ENCODE assay signal across 2 cellular contexts in the genomic region with DNA sequence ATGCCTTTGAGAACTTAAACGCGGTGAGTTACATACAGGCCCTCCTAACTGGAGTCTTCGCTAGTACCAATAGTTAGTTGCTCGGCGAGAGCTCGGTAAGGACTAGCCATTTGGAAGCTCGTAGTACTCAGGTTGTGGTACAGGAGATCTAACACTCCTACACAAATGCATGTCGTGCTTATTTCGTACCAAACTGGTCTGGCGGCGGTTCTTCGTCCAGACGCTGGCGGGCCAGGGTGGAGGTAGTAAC.
TF ChIP-seq lines count a peak whose summit lies in the region.

No MANE protein-coding gene starts in this region.

TF ChIP-seq in K562, 482 proteins besides CTCF, POLR2A, EP300 and RAD21 (continues in another document):
- TF ChIP-seq SIRT6 (IDR thresholded peaks at IDR 0.05; ENCODE audit: low read depth, low read length) (no peak), DDX20 (tag; IDR thresholded peaks at IDR 0.05; ENCODE audit: low read depth) (no peak), GATAD2B (IDR thresholded peaks at IDR 0.05; ENCODE audit: borderline replicate concordance) (0 out of 2 replicates have a peak, but pooled peaks have one; percentile 3), NONO (IDR thresholded peaks at IDR 0.05; ENCODE audit: low read depth in 2 of 2, low read length in 1 of 2) (0 out of 4 replicates have a peak, but pooled peaks of 1 of the 2 experiments have one; percentile 1), CSDE1 (IDR thresholded peaks at IDR 0.05) (0 out of 4 replicates have a peak, but pooled peaks of 1 of the 2 experiments have one; percentile 42), HMG20A (CRISPR knock-in tag; conservative IDR thresholded peaks at IDR 0.05) (no peak)
- TF ChIP-seq, protein P1, sequence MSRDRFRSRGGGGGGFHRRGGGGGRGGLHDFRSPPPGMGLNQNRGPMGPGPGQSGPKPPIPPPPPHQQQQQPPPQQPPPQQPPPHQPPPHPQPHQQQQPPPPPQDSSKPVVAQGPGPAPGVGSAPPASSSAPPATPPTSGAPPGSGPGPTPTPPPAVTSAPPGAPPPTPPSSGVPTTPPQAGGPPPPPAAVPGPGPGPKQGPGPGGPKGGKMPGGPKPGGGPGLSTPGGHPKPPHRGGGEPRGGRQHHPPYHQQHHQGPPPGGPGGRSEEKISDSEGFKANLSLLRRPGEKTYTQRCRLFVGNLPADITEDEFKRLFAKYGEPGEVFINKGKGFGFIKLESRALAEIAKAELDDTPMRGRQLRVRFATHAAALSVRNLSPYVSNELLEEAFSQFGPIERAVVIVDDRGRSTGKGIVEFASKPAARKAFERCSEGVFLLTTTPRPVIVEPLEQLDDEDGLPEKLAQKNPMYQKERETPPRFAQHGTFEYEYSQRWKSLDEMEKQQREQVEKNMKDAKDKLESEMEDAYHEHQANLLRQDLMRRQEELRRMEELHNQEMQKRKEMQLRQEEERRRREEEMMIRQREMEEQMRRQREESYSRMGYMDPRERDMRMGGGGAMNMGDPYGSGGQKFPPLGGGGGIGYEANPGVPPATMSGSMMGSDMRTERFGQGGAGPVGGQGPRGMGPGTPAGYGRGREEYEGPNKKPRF (IDR thresholded peaks at IDR 0.05; ENCODE audit: low read depth, low read length): no peak
- TF ChIP-seq, protein P2, sequence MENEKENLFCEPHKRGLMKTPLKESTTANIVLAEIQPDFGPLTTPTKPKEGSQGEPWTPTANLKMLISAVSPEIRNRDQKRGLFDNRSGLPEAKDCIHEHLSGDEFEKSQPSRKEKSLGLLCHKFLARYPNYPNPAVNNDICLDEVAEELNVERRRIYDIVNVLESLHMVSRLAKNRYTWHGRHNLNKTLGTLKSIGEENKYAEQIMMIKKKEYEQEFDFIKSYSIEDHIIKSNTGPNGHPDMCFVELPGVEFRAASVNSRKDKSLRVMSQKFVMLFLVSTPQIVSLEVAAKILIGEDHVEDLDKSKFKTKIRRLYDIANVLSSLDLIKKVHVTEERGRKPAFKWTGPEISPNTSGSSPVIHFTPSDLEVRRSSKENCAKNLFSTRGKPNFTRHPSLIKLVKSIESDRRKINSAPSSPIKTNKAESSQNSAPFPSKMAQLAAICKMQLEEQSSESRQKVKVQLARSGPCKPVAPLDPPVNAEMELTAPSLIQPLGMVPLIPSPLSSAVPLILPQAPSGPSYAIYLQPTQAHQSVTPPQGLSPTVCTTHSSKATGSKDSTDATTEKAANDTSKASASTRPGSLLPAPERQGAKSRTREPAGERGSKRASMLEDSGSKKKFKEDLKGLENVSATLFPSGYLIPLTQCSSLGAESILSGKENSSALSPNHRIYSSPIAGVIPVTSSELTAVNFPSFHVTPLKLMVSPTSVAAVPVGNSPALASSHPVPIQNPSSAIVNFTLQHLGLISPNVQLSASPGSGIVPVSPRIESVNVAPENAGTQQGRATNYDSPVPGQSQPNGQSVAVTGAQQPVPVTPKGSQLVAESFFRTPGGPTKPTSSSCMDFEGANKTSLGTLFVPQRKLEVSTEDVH (IDR thresholded peaks at IDR 0.05; ENCODE audit: low read depth, partially characterized antibody): no peak
- TF ChIP-seq, protein P3, sequence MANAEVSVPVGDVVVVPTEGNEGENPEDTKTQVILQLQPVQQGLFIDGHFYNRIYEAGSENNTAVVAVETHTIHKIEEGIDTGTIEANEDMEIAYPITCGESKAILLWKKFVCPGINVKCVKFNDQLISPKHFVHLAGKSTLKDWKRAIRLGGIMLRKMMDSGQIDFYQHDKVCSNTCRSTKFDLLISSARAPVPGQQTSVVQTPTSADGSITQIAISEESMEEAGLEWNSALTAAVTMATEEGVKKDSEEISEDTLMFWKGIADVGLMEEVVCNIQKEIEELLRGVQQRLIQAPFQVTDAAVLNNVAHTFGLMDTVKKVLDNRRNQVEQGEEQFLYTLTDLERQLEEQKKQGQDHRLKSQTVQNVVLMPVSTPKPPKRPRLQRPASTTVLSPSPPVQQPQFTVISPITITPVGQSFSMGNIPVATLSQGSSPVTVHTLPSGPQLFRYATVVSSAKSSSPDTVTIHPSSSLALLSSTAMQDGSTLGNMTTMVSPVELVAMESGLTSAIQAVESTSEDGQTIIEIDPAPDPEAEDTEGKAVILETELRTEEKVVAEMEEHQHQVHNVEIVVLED (CRISPR knock-in tag; IDR thresholded peaks at IDR 0.05): no peak
- TF ChIP-seq, protein P4, sequence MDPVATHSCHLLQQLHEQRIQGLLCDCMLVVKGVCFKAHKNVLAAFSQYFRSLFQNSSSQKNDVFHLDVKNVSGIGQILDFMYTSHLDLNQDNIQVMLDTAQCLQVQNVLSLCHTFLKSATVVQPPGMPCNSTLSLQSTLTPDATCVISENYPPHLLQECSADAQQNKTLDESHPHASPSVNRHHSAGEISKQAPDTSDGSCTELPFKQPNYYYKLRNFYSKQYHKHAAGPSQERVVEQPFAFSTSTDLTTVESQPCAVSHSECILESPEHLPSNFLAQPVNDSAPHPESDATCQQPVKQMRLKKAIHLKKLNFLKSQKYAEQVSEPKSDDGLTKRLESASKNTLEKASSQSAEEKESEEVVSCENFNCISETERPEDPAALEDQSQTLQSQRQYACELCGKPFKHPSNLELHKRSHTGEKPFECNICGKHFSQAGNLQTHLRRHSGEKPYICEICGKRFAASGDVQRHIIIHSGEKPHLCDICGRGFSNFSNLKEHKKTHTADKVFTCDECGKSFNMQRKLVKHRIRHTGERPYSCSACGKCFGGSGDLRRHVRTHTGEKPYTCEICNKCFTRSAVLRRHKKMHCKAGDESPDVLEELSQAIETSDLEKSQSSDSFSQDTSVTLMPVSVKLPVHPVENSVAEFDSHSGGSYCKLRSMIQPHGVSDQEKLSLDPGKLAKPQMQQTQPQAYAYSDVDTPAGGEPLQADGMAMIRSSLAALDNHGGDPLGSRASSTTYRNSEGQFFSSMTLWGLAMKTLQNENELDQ (CRISPR knock-in tag; IDR thresholded peaks at IDR 0.05; ENCODE audit: borderline replicate concordance): 0 out of 2 replicates have a peak, but pooled peaks have one; percentile 2

TF ChIP-seq in SK-N-SH, 30 proteins besides CTCF, POLR2A, EP300 and RAD21:
- no peak for TF ChIP-seq GABPA (IDR thresholded peaks at IDR 0.05; ENCODE audit: low read depth)
- no peak for TF ChIP-seq FOXM1 (IDR thresholded peaks at IDR 0.05; ENCODE audit: low read depth)
- TF ChIP-seq TEAD4 (IDR thresholded peaks at IDR 0.05; ENCODE audit: borderline replicate concordance, insufficient read depth): no peak
- TF ChIP-seq, protein P5, sequence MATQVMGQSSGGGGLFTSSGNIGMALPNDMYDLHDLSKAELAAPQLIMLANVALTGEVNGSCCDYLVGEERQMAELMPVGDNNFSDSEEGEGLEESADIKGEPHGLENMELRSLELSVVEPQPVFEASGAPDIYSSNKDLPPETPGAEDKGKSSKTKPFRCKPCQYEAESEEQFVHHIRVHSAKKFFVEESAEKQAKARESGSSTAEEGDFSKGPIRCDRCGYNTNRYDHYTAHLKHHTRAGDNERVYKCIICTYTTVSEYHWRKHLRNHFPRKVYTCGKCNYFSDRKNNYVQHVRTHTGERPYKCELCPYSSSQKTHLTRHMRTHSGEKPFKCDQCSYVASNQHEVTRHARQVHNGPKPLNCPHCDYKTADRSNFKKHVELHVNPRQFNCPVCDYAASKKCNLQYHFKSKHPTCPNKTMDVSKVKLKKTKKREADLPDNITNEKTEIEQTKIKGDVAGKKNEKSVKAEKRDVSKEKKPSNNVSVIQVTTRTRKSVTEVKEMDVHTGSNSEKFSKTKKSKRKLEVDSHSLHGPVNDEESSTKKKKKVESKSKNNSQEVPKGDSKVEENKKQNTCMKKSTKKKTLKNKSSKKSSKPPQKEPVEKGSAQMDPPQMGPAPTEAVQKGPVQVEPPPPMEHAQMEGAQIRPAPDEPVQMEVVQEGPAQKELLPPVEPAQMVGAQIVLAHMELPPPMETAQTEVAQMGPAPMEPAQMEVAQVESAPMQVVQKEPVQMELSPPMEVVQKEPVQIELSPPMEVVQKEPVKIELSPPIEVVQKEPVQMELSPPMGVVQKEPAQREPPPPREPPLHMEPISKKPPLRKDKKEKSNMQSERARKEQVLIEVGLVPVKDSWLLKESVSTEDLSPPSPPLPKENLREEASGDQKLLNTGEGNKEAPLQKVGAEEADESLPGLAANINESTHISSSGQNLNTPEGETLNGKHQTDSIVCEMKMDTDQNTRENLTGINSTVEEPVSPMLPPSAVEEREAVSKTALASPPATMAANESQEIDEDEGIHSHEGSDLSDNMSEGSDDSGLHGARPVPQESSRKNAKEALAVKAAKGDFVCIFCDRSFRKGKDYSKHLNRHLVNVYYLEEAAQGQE (IDR thresholded peaks at IDR 0.05; ENCODE audit: low read depth, low read length): no peak
- no peak for TF ChIP-seq CHD2 (IDR thresholded peaks at IDR 0.05; ENCODE audit: low read length, partially characterized antibody)
- TF ChIP-seq JUND (IDR thresholded peaks at IDR 0.05): no peak
- TF ChIP-seq, protein P6, sequence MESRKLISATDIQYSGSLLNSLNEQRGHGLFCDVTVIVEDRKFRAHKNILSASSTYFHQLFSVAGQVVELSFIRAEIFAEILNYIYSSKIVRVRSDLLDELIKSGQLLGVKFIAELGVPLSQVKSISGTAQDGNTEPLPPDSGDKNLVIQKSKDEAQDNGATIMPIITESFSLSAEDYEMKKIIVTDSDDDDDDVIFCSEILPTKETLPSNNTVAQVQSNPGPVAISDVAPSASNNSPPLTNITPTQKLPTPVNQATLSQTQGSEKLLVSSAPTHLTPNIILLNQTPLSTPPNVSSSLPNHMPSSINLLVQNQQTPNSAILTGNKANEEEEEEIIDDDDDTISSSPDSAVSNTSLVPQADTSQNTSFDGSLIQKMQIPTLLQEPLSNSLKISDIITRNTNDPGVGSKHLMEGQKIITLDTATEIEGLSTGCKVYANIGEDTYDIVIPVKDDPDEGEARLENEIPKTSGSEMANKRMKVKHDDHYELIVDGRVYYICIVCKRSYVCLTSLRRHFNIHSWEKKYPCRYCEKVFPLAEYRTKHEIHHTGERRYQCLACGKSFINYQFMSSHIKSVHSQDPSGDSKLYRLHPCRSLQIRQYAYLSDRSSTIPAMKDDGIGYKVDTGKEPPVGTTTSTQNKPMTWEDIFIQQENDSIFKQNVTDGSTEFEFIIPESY (IDR thresholded peaks at IDR 0.05; ENCODE audit: borderline replicate concordance, low read depth): no peak
- no peak for TF ChIP-seq FOSL2 (IDR thresholded peaks at IDR 0.05; ENCODE audit: borderline replicate concordance, low read depth)
- TF ChIP-seq, protein P7, sequence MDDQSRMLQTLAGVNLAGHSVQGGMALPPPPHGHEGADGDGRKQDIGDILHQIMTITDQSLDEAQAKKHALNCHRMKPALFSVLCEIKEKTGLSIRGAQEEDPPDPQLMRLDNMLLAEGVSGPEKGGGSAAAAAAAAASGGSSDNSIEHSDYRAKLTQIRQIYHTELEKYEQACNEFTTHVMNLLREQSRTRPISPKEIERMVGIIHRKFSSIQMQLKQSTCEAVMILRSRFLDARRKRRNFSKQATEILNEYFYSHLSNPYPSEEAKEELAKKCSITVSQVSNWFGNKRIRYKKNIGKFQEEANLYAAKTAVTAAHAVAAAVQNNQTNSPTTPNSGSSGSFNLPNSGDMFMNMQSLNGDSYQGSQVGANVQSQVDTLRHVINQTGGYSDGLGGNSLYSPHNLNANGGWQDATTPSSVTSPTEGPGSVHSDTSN (IDR thresholded peaks at IDR 0.05): no peak
- TF ChIP-seq FOXJ3 (CRISPR knock-in tag; IDR thresholded peaks at IDR 0.05): no peak
- no peak for TF ChIP-seq TCF12 (IDR thresholded peaks at IDR 0.05)
- no peak for TF ChIP-seq MEF2A (IDR thresholded peaks at IDR 0.05; ENCODE audit: borderline replicate concordance, low read depth)
